In genomic region chr12:24256636-24257150, GRCh38 we compare ENCODE assay signal across 20 cellular contexts.
DNase-seq lines count a peak whose midpoint lies in the region; ATAC-seq, FAIRE-seq and TF ChIP-seq lines count a peak whose summit lies in the region.
"Had no signal": no experiment of that assay in that cellular context is flagged by ENCODE, and none has a peak within 500 bp of the region (broad histone marks: within the 10 kb centered on the region; RNA-seq: fewer than 3 reads in every experiment).

No MANE protein-coding gene starts in this region.

- POLR2A ChIA-PET in Caco-2 (lab: Charles Lee), result no interaction called here
- POLR2A ChIA-PET in H1 (lab: Charles Lee; ENCODE audit: partially characterized antibody), result no interaction called here

- H4K8ac ChIP-seq in H1 (ENCODE audit: extremely low read depth, insufficient read depth, low read length) (no peak overlapping the region), mesendoderm (ENCODE audit: low read depth, low read length) (no peak overlapping the region)

- no peak overlapping the region for H2BK12ac ChIP-seq in H1 (ENCODE audit: low read depth, low read length)

- no peak for TF ChIP-seq EP300 in H1 (IDR thresholded peaks at IDR 0.05; ENCODE audit: borderline replicate concordance in 1 of 2, low read depth in 2 of 2, low read length in 2 of 2)
- TF ChIP-seq EP300 in sigmoid colon (IDR thresholded peaks at IDR 0.05), result no peak

- H3K9ac ChIP-seq in H1 (replicated peaks in 1 of 4; ENCODE audit: extremely low read depth in 1 of 4, low read depth in 3 of 4, low read length in 3 of 4) (no peak overlapping the region), mesendoderm (ENCODE audit: low read length) (no peak overlapping the region)
- H3K9ac ChIP-seq: BLaER1 had no signal

- no peak for TF ChIP-seq CTCF in Caco-2 (IDR thresholded peaks at IDR 0.05; ENCODE audit: insufficient read depth in 1 of 2, low read depth in 1 of 2, low read length in 1 of 2, severe bottlenecking in 1 of 2, unreplicated experiment in 1 of 2)
- no peak for TF ChIP-seq CTCF in H1 (IDR thresholded peaks at IDR 0.05; ENCODE audit: control extremely low read depth in 1 of 3, insufficient read depth in 1 of 3, low read depth in 1 of 3, low read length in 3 of 3)
- TF ChIP-seq CTCF in sigmoid colon (IDR thresholded peaks at IDR 0.05), result no peak
- no peak for TF ChIP-seq CTCF in osteoblast (IDR thresholded peaks at IDR 0.05; ENCODE audit: extremely low read depth, low read depth, low read length)

- H3K27me3 ChIP-seq in Caco-2 (replicated peaks; ENCODE audit: control insufficient read depth, insufficient read depth, low read length), result no peaks in the 10 kb centered on the region
- no peaks in the 10 kb centered on the region for H3K27me3 ChIP-seq in H1 (replicated peaks in 1 of 4; ENCODE audit: control insufficient read depth in 3 of 4, extremely low read depth in 1 of 4, insufficient read depth in 3 of 4, low read length in 3 of 4)
- no peaks in the 10 kb centered on the region for H3K27me3 ChIP-seq in mesendoderm (ENCODE audit: insufficient read depth, low read length, poor library complexity)
- no peaks in the 10 kb centered on the region for H3K27me3 ChIP-seq in sigmoid colon
- H3K27me3 ChIP-seq in osteoblast (ENCODE audit: insufficient read depth, low read length), result no peaks in the 10 kb centered on the region
- H3K27me3 ChIP-seq: BLaER1 had no signal

- H3K79me1 ChIP-seq in H1 (ENCODE audit: low read depth, low read length) (no peaks in the 10 kb centered on the region), mesendoderm (ENCODE audit: low read length) (no peaks in the 10 kb centered on the region)

- no peak overlapping the region for H3K18ac ChIP-seq in H1 (ENCODE audit: extremely low read depth, low read length)
- H3K18ac ChIP-seq in mesendoderm (ENCODE audit: low read length), result peak overlapping the region; percentile 68

- peak overlapping the region; percentile 17 for H3K4me3 Mint-ChIP-seq in Caco-2 (ENCODE audit: unreplicated experiment)
- H3K4me3 Mint-ChIP-seq: CD8-positive, alpha-beta T cell had no signal

- H2BK5ac ChIP-seq in H1 (ENCODE audit: low read depth, low read length) (no peak overlapping the region), mesendoderm (ENCODE audit: low read length) (no peak overlapping the region)

- no peak for TF ChIP-seq RAD21 in H1 (IDR thresholded peaks at IDR 0.05 in 1 of 2, conservative IDR thresholded peaks at IDR 0.05 in 1 of 2; ENCODE audit: low read depth in 2 of 2, low read length in 2 of 2)

- H3K4me1 Mint-ChIP-seq in Caco-2 (ENCODE audit: low read depth, unreplicated experiment), result peaks cover 21% of the 10 kb centered on the region

- H3K56ac ChIP-seq in H1 (replicated peaks; ENCODE audit: insufficient read length, low read depth, low read length) (no peak overlapping the region), mesendoderm (ENCODE audit: low read length) (no peak overlapping the region)

- H3K23ac ChIP-seq in H1 (ENCODE audit: insufficient read length) (no peak overlapping the region), mesendoderm (ENCODE audit: low read length) (no peak overlapping the region)

- H3K9me3 ChIP-seq in Caco-2, result no peaks in the 10 kb centered on the region
- H3K9me3 ChIP-seq in H1 (ENCODE audit: insufficient read depth in 2 of 2, low read depth in 1 of 2, low read length in 1 of 2), result no peaks in the 10 kb centered on the region
- H3K9me3 ChIP-seq in sigmoid colon, result no peaks in the 10 kb centered on the region
- no peaks in the 10 kb centered on the region for H3K9me3 ChIP-seq in osteoblast (ENCODE audit: low read depth, low read length)
- H3K9me3 ChIP-seq: BLaER1 had no signal

- no peaks in the 10 kb centered on the region for H3K23me2 ChIP-seq in H1 (ENCODE audit: low read depth, low read length)

- H3K4me1 ChIP-seq in Caco-2 (peaks cover 22% of the 10 kb centered on the region), H1 (replicated peaks in 1 of 4; ENCODE audit: control insufficient read depth in 3 of 4, insufficient read depth in 4 of 4, low read length in 3 of 4) (peaks cover 0 to 18% (median 7%) of the 10 kb centered on the region in 4 experiments; a peak in 4 of 7 replicates), mesendoderm (ENCODE audit: control insufficient read depth, low read depth, low read length) (peaks cover 2% of the 10 kb centered on the region), sigmoid colon (no peaks in the 10 kb centered on the region), osteoblast (ENCODE audit: insufficient read depth, low read length) (no peaks in the 10 kb centered on the region)
- H3K4me1 ChIP-seq: BLaER1 had no signal

- H2BK15ac ChIP-seq in H1 (ENCODE audit: low read length) (no peak overlapping the region), mesendoderm (replicated peaks; ENCODE audit: low read depth) (no peak overlapping the region)

- H3K4me2 ChIP-seq in H1 (ENCODE audit: insufficient read depth in 1 of 2, low read depth in 2 of 2, low read length in 2 of 2) (peak overlapping the region in 1 of 2 experiments; percentile 7; a peak in 1 of 4 replicates), mesendoderm (ENCODE audit: low read length) (no peak overlapping the region), osteoblast (ENCODE audit: insufficient read depth, low read length) (no peak overlapping the region)
- H3K4me2 ChIP-seq: BLaER1 had no signal

- no peak overlapping the region for H3K27ac ChIP-seq in H1 (ENCODE audit: low read depth, low read length)
- H3K27ac ChIP-seq in mesendoderm (ENCODE audit: low read depth, low read length), result no peak overlapping the region
- H3K27ac ChIP-seq in sigmoid colon, result no peak overlapping the region
- no peak overlapping the region for H3K27ac ChIP-seq in osteoblast (ENCODE audit: low read depth, low read length)
- H3K27ac ChIP-seq: BLaER1, SK-N-MC had no signal

- H3K79me2 ChIP-seq in H1 (ENCODE audit: control insufficient read depth in 1 of 2, insufficient read depth in 2 of 2, low read length in 2 of 2) (no peaks in the 10 kb centered on the region), mesendoderm (ENCODE audit: control insufficient read depth, insufficient read depth, low read length) (no peaks in the 10 kb centered on the region), osteoblast (ENCODE audit: insufficient read depth, low read length) (no peaks in the 10 kb centered on the region)

- no peaks in the 10 kb centered on the region for H3K36me3 Mint-ChIP-seq in Caco-2 (ENCODE audit: insufficient read depth, unreplicated experiment)
- H3K36me3 Mint-ChIP-seq: CD8-positive, alpha-beta T cell had no signal

- TF ChIP-seq POLR2A in H1 (IDR thresholded peaks at IDR 0.05; ENCODE audit: control extremely low read depth in 1 of 2, low read depth in 2 of 2, low read length in 2 of 2) (no peak), sigmoid colon (IDR thresholded peaks at IDR 0.05) (no peak)

- H3K36me3 ChIP-seq in Caco-2 (ENCODE audit: control insufficient read depth, insufficient read depth, low read length) (no peaks in the 10 kb centered on the region), H1 (ENCODE audit: control insufficient read depth in 2 of 4, insufficient read depth in 4 of 4, low read length in 3 of 4) (no peaks in the 10 kb centered on the region), mesendoderm (ENCODE audit: control insufficient read depth, insufficient read depth, low read length) (no peaks in the 10 kb centered on the region), sigmoid colon (no peaks in the 10 kb centered on the region), osteoblast (ENCODE audit: insufficient read depth, low read length) (no peaks in the 10 kb centered on the region)
- H3K36me3 ChIP-seq: BLaER1 had no signal

- H3K27ac Mint-ChIP-seq in Caco-2 (ENCODE audit: unreplicated experiment), result peak overlapping the region; percentile 54
- H3K27ac Mint-ChIP-seq: CD8-positive, alpha-beta T cell had no signal

- H2AK5ac ChIP-seq in H1 (ENCODE audit: low read depth, low read length) (no peak overlapping the region), mesendoderm (ENCODE audit: low read length) (no peak overlapping the region)

- no peaks in the 10 kb centered on the region for H3K27me3 Mint-ChIP-seq in Caco-2 (ENCODE audit: insufficient read depth, unreplicated experiment)

- H2AFZ ChIP-seq in H1 (ENCODE audit: low read length) (no peak overlapping the region), osteoblast (ENCODE audit: low read length) (no peak overlapping the region)

- H3K9me3 Mint-ChIP-seq in Caco-2 (ENCODE audit: unreplicated experiment), result no peaks in the 10 kb centered on the region
- H3K9me3 Mint-ChIP-seq: CD8-positive, alpha-beta T cell had no signal

- CTCF ChIA-PET in Caco-2 (lab: Charles Lee), result interaction anchor here (0.5 to 0.8 kb wide), 3 partner anchors 147 to 597 kb away, joined by 3 to 4 read pairs (median 3); no protein-coding TSS in a partner anchor
- CTCF ChIA-PET in H1 (lab: Charles Lee; ENCODE audit: partially characterized antibody), result interaction anchor here (0.8 kb wide), 1 partner anchor 11 kb away, joined by 3 read pairs; no protein-coding TSS in a partner anchor

- no peak overlapping the region for H2BK20ac ChIP-seq in H1 (ENCODE audit: low read length)

- no peak for ATAC-seq in left ventricle myocardium superior
- ATAC-seq: CD8-positive, alpha-beta T cell; HCT116; HepG2; Panc1 had no signal

- H3K4me3 ChIP-seq in Caco-2 (ENCODE audit: low read depth, low read length) (no peak overlapping the region), H1 (ENCODE audit: extremely low read depth in 1 of 4, insufficient read depth in 2 of 4, low read depth in 3 of 4, low read length in 4 of 4) (peak overlapping the region in 1 of 4 experiments; percentile 9; a peak in 1 of 8 replicates), mesendoderm (ENCODE audit: low read length) (no peak overlapping the region), sigmoid colon (no peak overlapping the region), osteoblast (ENCODE audit: insufficient read depth, low read length) (no peak overlapping the region)
- H3K4me3 ChIP-seq: BLaER1, SK-N-MC had no signal

- no peak for FAIRE-seq in H1 (lab: Jason Lieb, UNC)
- FAIRE-seq: A204.1, G401.6, HepG2 had no signal

- H3K4ac ChIP-seq in H1 (replicated peaks; ENCODE audit: insufficient read length, low read depth, low read length) (no peak overlapping the region), mesendoderm (ENCODE audit: low read depth, low read length) (no peak overlapping the region)

- no peak overlapping the region for H4K91ac ChIP-seq in H1 (replicated peaks; ENCODE audit: insufficient read length, low read length)

- 63% methylated on average over 4 of the region's 4 CpGs; no CpG with 5 or more reads in 1 of the 2 experiments for WGBS in H1 (ENCODE audit: extremely low coverage in 1 of 2, insufficient coverage in 1 of 2, insufficient read length in 1 of 2, insufficient replicate concordance in 2 of 2, low coverage in 1 of 2, low lambda C conversion rate in 2 of 2, missing lambda C conversion rate in 1 of 2), 2 experiments
- WGBS in mesendoderm (ENCODE audit: extremely low coverage, insufficient coverage, low lambda C conversion rate), result no CpG with 5 or more reads among the region's 4 CpGs
- 54 to 74% methylated on average over 4 of the region's 4 CpGs for WGBS in sigmoid colon, 2 donors

- no peak overlapping the region for H3K14ac ChIP-seq in H1 (ENCODE audit: insufficient read length)

- BruUV-seq in Caco-2 (replicated peaks; lab: Mats Ljungman, UMichigan), result no TSS peak

- intact Hi-C loops in Caco-2 (cut with micrococcal nuclease; ENCODE audit: unreplicated experiment) (loop anchor here (1.0 to 2.0 kb wide), 4 partner anchors 9 to 178 kb away; no protein-coding TSS in a partner anchor), sigmoid colon (cut with DNase I) (no loop called here), left ventricle myocardium superior (cut with micrococcal nuclease) (no loop called here)

- H2BK120ac ChIP-seq in H1 (replicated peaks; ENCODE audit: low read depth, low read length), result no peak overlapping the region
- no peak overlapping the region for H2BK120ac ChIP-seq in mesendoderm (ENCODE audit: low read depth, low read length)

- DNase-seq in Caco-2 (no peak), NCI-H1105 treated with DMSO at 0.1 percent for 48 hours (lab: John Stamatoyannopoulos, UW) (peak; percentile 79), H1 (ENCODE audit: low read depth in 1 of 2, low spot score in 2 of 2) (no peak), mesendoderm (peak; percentile 62), sigmoid colon (no peak), left ventricle myocardium superior (no peak), osteoblast (ENCODE audit: insufficient read length, low spot score, missing footprints) (no peak), cerebellar nuclear complex (lab: John Stamatoyannopoulos, UW) (no peak)
- DNase-seq: CD8-positive, alpha-beta T cell; DMS79 treated with DMSO at 0.1 percent for 48 hours; KG1; NCI-H1694 treated with DMSO at 0.1 percent for 48 hours; NCI-H774 had no signal

- H4K5ac ChIP-seq in H1 (ENCODE audit: insufficient read length, low read depth, low read length) (no peak overlapping the region), mesendoderm (ENCODE audit: low read length) (no peak overlapping the region)

- H4K20me1 ChIP-seq in H1 (replicated peaks in 1 of 2; ENCODE audit: control insufficient read depth in 1 of 2, insufficient read depth in 2 of 2, low read length in 2 of 2) (no peaks in the 10 kb centered on the region), osteoblast (ENCODE audit: insufficient read depth, low read length) (no peaks in the 10 kb centered on the region)
- H4K20me1 ChIP-seq: BLaER1 had no signal

Comparison
In these comparisons a context has a peak if more than half of its experiments do, and no peak if none do; other contexts are left out.
1. DNase-seq: peak in NCI-H1105 treated with DMSO at 0.1 percent for 48 hours (single experiment) and mesendoderm (single experiment); none in Caco-2 (0 of 2), H1 (0 of 2), sigmoid colon (single experiment), left ventricle myocardium superior (single experiment), osteoblast (single experiment) and cerebellar nuclear complex (0 of 2).